ENCODE assay signal across 20 cellular contexts in the genomic region with DNA sequence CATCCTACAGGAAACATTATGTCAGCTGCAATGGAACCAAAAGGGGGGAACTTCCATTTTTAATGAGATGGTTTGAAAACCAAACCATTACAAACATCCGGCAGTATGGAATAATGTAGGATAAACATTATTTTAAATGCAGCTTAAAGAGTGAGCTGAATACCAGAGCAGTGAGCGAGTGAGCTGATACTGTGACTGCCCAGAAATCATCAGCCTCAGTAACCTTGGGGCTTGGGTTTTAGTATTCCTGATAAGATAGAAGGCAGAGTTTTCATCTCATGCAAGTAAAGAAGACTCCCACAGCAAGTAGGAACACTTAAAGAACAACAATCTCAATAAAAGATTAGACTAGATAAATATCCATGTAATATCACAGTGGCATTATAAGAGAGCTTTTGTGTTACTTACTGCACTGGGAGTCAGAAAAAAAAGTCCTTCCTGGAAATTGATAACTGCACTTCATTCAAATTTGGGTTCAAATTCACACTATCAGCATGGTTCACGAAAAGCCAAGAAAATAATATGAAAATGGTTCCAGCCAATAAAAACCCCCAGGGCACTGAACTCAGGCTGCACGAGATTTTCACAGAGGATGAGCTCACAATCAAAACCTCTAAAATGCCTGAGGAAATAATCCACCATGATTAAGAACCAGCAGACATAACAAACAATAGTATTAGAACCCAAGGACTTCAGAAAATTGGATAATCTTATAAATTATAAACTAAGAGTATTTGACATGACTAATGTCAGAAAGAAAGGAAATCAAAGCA.
DNase-seq lines count a peak whose midpoint lies in the region; ATAC-seq and TF ChIP-seq lines count a peak whose summit lies in the region.
"Had no signal": no experiment of that assay in that cellular context is flagged by ENCODE, and none has a peak within 500 bp of the region (broad histone marks: within the 10 kb centered on the region; RNA-seq: fewer than 3 reads in every experiment).

No MANE protein-coding gene starts in this region.

- no peak for TF ChIP-seq POLR2A in body of pancreas (IDR thresholded peaks at IDR 0.05)

- H3K27ac Mint-ChIP-seq in mesothelial cell of epicardium = peak overlapping the region; percentile 62
- H3K27ac Mint-ChIP-seq: CD4-positive, alpha-beta T cell; GM23338 had no signal

- DNase-seq in COLO829 (ENCODE audit: low spot score) (peak; percentile 14), MG63 (peak; percentile 8), astrocyte of the hippocampus (ENCODE audit: low read depth, low spot score) (peak; percentile 11), mesothelial cell of epicardium (ENCODE audit: low spot score in 2 of 2, unreplicated experiment in 2 of 2) (no peak), heart right ventricle (no peak), body of pancreas (no peak), globus pallidus (ENCODE audit: low spot score) (no peak)
- DNase-seq: AML-193; CD4-positive, alpha-beta T cell; DMS79; GF-D8; NCI-H1092 treated with DMSO at 0.1 percent for 48 hours; NCI-H1694 treated with DMSO at 0.1 percent for 48 hours; NCI-H446 treated with DMSO at 0.1 percent for 48 hours; NCI-H748 treated with DMSO at 0.1 percent for 48 hours; SHP77 had no signal

- peaks cover 0 to 18% (median 1%) of the 10 kb centered on the region in 9 donors for H3K4me1 ChIP-seq in heart right ventricle
- no peaks in the 10 kb centered on the region for H3K4me1 ChIP-seq in body of pancreas

- 71 to 76% methylated on average over 4 of the region's 4 CpGs for WGBS in heart right ventricle, 2 donors
- 74 to 78% methylated on average over 4 of the region's 4 CpGs for WGBS in body of pancreas, 2 donors

- peaks cover 17% of the 10 kb centered on the region for H3K4me1 Mint-ChIP-seq in mesothelial cell of epicardium

- no peak for TF ChIP-seq CTCF in mesothelial cell of epicardium (IDR thresholded peaks at IDR 0.05; ENCODE audit: unreplicated experiment)
- TF ChIP-seq CTCF in heart right ventricle (IDR thresholded peaks at IDR 0.05) = no peak
- no peak for TF ChIP-seq CTCF in body of pancreas (IDR thresholded peaks at IDR 0.05)

- H3K9me3 Mint-ChIP-seq in mesothelial cell of epicardium = peaks cover 8% of the 10 kb centered on the region
- H3K9me3 Mint-ChIP-seq: CD4-positive, alpha-beta T cell; GM23338 had no signal

- H3K4me3 Mint-ChIP-seq in mesothelial cell of epicardium = no peak overlapping the region
- H3K4me3 Mint-ChIP-seq: CD4-positive, alpha-beta T cell; GM23338 had no signal

- no peaks in the 10 kb centered on the region for H3K27me3 Mint-ChIP-seq in mesothelial cell of epicardium (ENCODE audit: low read depth)

- ATAC-seq in GM21367 (IDR thresholded peaks at IDR 0.05; ENCODE audit: unreplicated experiment) (no peak), heart right ventricle (no peak), body of pancreas (no peak)
- ATAC-seq: GM23338, K562, Panc1 had no signal

- H3K9me3 ChIP-seq in MG63 = no peaks in the 10 kb centered on the region
- peaks cover 0 to 5% (median 0%) of the 10 kb centered on the region in 11 donors for H3K9me3 ChIP-seq in heart right ventricle
- no peaks in the 10 kb centered on the region for H3K9me3 ChIP-seq in body of pancreas

- H3K36me3 Mint-ChIP-seq in mesothelial cell of epicardium = no peaks in the 10 kb centered on the region

- intact Hi-C loops in heart right ventricle (cut with DNase I) (no loop called here), body of pancreas (cut with DNase I) (no loop called here)

- H3K4me3 ChIP-seq in MG63 (no peak overlapping the region), heart right ventricle (no peak overlapping the region), body of pancreas (no peak overlapping the region)
- H3K4me3 ChIP-seq: GM23338, K562 had no signal

- H3K27me3 ChIP-seq in MG63 = no peaks in the 10 kb centered on the region
- H3K27me3 ChIP-seq in heart right ventricle = no peaks in the 10 kb centered on the region
- no peaks in the 10 kb centered on the region for H3K27me3 ChIP-seq in body of pancreas

- no peaks in the 10 kb centered on the region for H3K36me3 ChIP-seq in MG63
- H3K36me3 ChIP-seq in heart right ventricle = no peaks in the 10 kb centered on the region
- H3K36me3 ChIP-seq in body of pancreas (replicated peaks in 1 of 2; ENCODE audit: insufficient read depth in 1 of 2, low read depth in 2 of 2) = no peaks in the 10 kb centered on the region

- no peak overlapping the region for H3K27ac ChIP-seq in heart right ventricle
- H3K27ac ChIP-seq in body of pancreas = no peak overlapping the region

Comparison
In these comparisons a context has a peak if more than half of its experiments do, and no peak if none do; other contexts are left out.
1. DNase-seq: peak in COLO829 (single experiment), MG63 (single experiment) and astrocyte of the hippocampus (single experiment); none in mesothelial cell of epicardium (0 of 2), heart right ventricle (0 of 2), body of pancreas (0 of 4) and globus pallidus (single experiment).